Comparison of ENCODE assay signal across 21 cellular contexts in the genomic region with DNA sequence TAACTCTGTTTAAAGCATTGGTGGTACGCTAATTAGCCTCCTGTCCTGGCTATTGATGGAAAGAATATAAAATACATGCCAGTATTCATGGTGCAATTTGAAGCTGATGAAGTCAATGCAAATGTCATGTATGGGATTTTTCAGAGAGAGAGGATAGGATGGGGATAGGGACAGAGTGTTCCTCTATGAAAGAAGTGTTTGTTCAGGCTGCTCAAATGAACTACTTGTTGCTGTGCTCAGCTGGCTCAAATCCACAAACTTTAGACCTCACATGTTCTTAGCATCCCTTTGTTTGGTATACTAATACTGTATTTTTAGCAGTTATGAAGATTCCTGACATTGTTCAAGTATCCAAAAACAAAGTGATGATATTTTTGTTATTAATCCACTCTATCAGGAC.
"Had no signal": no experiment of that assay in that cellular context is flagged by ENCODE, and none has a peak within 500 bp of the region (broad histone marks: within the 10 kb centered on the region; RNA-seq: fewer than 3 reads in every experiment).

No MANE protein-coding gene starts in this region.

- H3K27me3 ChIP-seq: hepatocyte, sigmoid colon had no signal

- H3K9me3 Mint-ChIP-seq: endodermal cell, nephron progenitor cell had no signal

- H3K4me1 Mint-ChIP-seq: activated naive CD8-positive, alpha-beta T cell treated with anti-CD3 and anti-CD28 coated beads for 36 hours; brain; central memory CD8-positive, alpha-beta T cell; endodermal cell; nephron progenitor cell; stimulated activated effector memory CD8-positive, alpha-beta T cell treated with anti-CD3 and anti-CD28 coated beads, Interleukin-12 subunit alpha, Interleukin-12 subunit beta, amount 100 ng/mL, for 72 hours; T-cell had no signal

- H3K36me3 Mint-ChIP-seq: activated naive CD8-positive, alpha-beta T cell treated with anti-CD3 and anti-CD28 coated beads for 36 hours; brain; stimulated activated effector memory CD8-positive, alpha-beta T cell treated with anti-CD3 and anti-CD28 coated beads, Interleukin-12 subunit alpha, Interleukin-12 subunit beta, amount 100 ng/mL, for 72 hours; T-cell had no signal

- H3K4me1 ChIP-seq: psoas muscle had no signal

- H3K27ac Mint-ChIP-seq: activated naive CD8-positive, alpha-beta T cell treated with anti-CD3 and anti-CD28 coated beads for 36 hours; brain; endodermal cell; nephron progenitor cell; stimulated activated effector memory CD8-positive, alpha-beta T cell treated with anti-CD3 and anti-CD28 coated beads, Interleukin-12 subunit alpha, Interleukin-12 subunit beta, amount 100 ng/mL, for 72 hours; T-cell had no signal

- H3K36me3 ChIP-seq: sigmoid colon had no signal

- H3K4me3 Mint-ChIP-seq: activated naive CD8-positive, alpha-beta T cell treated with anti-CD3 and anti-CD28 coated beads for 36 hours; brain; central memory CD8-positive, alpha-beta T cell; endodermal cell; nephron progenitor cell; stimulated activated effector memory CD8-positive, alpha-beta T cell treated with anti-CD3 and anti-CD28 coated beads, Interleukin-12 subunit alpha, Interleukin-12 subunit beta, amount 100 ng/mL, for 72 hours; T-cell had no signal

- DNase-seq: activated CD4-positive, alpha-beta T cell treated with anti-CD3 and anti-CD28 coated beads, Interleukin-2, amount 50 U/mL, for 1 hour; activated CD8-positive, alpha-beta memory T cell treated with anti-CD3 and anti-CD28 coated beads for 24 hours; activated gamma-delta T cell treated with Interleukin-2 at 50 U/mL for 16 hours; activated naive CD8-positive, alpha-beta T cell treated with anti-CD3 and anti-CD28 coated beads for 36 hours; endodermal cell; erythroblast; left ventricle myocardium superior; mesenchymal stem cell; nephron progenitor cell; psoas muscle; sigmoid colon; stimulated activated CD4-positive, alpha-beta T cell treated with anti-CD3 and anti-CD28 coated beads, Interleukin-12 subunit alpha, Interleukin-12 subunit beta, amount 100 ng/mL, for 4 hours; stimulated activated CD4-positive, alpha-beta T cell treated with anti-CD3 and anti-CD28 coated beads, Interleukin-2, amount 100 ng/mL, for 24 hours; T-cell; T-helper 9 cell; trophoblast cell had no signal

- H3K27ac ChIP-seq: hepatocyte, psoas muscle, sigmoid colon had no signal

- H3K4me3 ChIP-seq: hepatocyte, psoas muscle, sigmoid colon had no signal

- H3K9me3 ChIP-seq: psoas muscle, sigmoid colon had no signal

- H3K27me3 Mint-ChIP-seq: activated naive CD8-positive, alpha-beta T cell treated with anti-CD3 and anti-CD28 coated beads for 36 hours; brain; central memory CD8-positive, alpha-beta T cell; T-cell had no signal

- ATAC-seq: activated CD4-positive, CD25-positive, alpha-beta regulatory T cell treated with anti-CD3 and anti-CD28 coated beads, Interleukin-2, amount 50 U/mL, for 24 hours; left ventricle myocardium superior; psoas muscle; stimulated activated effector memory CD8-positive, alpha-beta T cell treated with anti-CD3 and anti-CD28 coated beads, Interleukin-12 subunit alpha, Interleukin-12 subunit beta, amount 100 ng/mL, for 72 hours; T-cell had no signal
